24 cellular contexts compared by ENCODE assay signal in the genomic region with DNA sequence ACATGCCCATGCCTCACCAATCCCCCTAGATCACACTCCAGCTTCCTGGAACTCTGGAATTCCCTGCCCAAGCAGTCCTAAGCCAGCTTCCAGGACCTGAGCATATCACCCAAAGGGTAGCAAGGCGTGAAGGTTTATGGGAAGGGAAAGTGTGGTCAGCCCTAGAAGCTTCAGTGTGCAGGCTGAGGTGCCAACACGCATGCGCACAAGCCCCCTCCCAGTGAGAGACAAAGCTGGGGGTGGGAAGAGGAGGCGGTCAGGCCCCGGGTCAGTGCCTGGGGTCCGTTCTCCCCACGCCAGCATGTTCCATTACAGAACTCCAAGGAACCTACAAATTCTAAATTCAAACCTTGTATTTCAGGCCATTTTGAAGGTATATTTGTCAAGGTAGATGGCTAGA.
A peak's percentile ranks its signal among the peaks of the same experiment; 100 is the strongest.
DNase-seq lines count a peak whose midpoint lies in the region; ATAC-seq, FAIRE-seq and TF ChIP-seq lines count a peak whose summit lies in the region.
"Had no signal": no experiment of that assay in that cellular context is flagged by ENCODE, and none has a peak within 500 bp of the region (broad histone marks: within the 10 kb centered on the region; RNA-seq: fewer than 3 reads in every experiment).

No MANE protein-coding gene starts in this region.

- ATAC-seq in K562 = no peak
- ATAC-seq: GM12878 had no signal

- no peak for TF ChIP-seq EP300 in K562 (IDR thresholded peaks at IDR 0.05; ENCODE audit: low read length)

- H3K9ac ChIP-seq in K562 (ENCODE audit: insufficient read depth in 1 of 2, low read depth in 2 of 2, low read length in 2 of 2) = no peak overlapping the region
- no peak overlapping the region for H3K9ac ChIP-seq in mesendoderm (ENCODE audit: low read length)
- H3K9ac ChIP-seq: BLaER1 had no signal

- peak in 2 of 4 experiments; percentile 43 to 44 for DNase-seq in K562 (ENCODE audit: extremely low read depth in 1 of 4, low spot score in 3 of 4)
- DNase-seq in islet precursor cell = peak; percentile 41
- peak; percentile 37 for DNase-seq in testis
- DNase-seq in mesendoderm = no peak
- DNase-seq in head of caudate nucleus = no peak
- DNase-seq: 8988T; ACHN; BE2C; C1 segment of cervical spinal cord; CD4-positive, alpha-beta memory T cell; CD4-positive, CD25-positive, alpha-beta regulatory T cell; CD8-positive, alpha-beta memory T cell; COR-L47; DMS 273 treated with DMSO at 0.1 percent for 48 hours; DMS153; DMS53; DMS79; DND-41; EL; GDM1 had no signal

- H3K23ac ChIP-seq in mesendoderm (ENCODE audit: low read length) = no peak overlapping the region

- no peak for FAIRE-seq in K562 (lab: Jason Lieb, UNC)
- FAIRE-seq: A204.1, GM12878, GM19239 had no signal

- no peak overlapping the region for H3K18ac ChIP-seq in mesendoderm (ENCODE audit: low read length)

- H4K5ac ChIP-seq in mesendoderm (ENCODE audit: low read length) = no peak overlapping the region

- H3K27me3 ChIP-seq in K562 (ENCODE audit: control insufficient read depth in 2 of 2, insufficient read depth in 2 of 2, low read length in 2 of 2) (peaks cover 22 to 52% of the 10 kb centered on the region in 2 experiments), testis (no peaks in the 10 kb centered on the region), mesendoderm (ENCODE audit: insufficient read depth, low read length, poor library complexity) (no peaks in the 10 kb centered on the region)
- H3K27me3 ChIP-seq: BE2C, BLaER1 had no signal

- no peak overlapping the region for H2AFZ ChIP-seq in K562 (ENCODE audit: low read depth, low read length)

- in situ Hi-C loops in K562 (cut with MboI) = no loop called here

- no peak overlapping the region for H2BK120ac ChIP-seq in mesendoderm (ENCODE audit: low read depth, low read length)

- H3K36me3 ChIP-seq in K562 (ENCODE audit: control insufficient read depth, insufficient read depth, low read length) (no peaks in the 10 kb centered on the region), testis (ENCODE audit: low read depth, missing control alignments) (no peaks in the 10 kb centered on the region), mesendoderm (ENCODE audit: control insufficient read depth, insufficient read depth, low read length) (no peaks in the 10 kb centered on the region)
- H3K36me3 ChIP-seq: BE2C, BLaER1 had no signal

- POLR2A ChIA-PET in K562 (lab: Yijun Ruan, JAX) = no interaction called here

- H2AK5ac ChIP-seq in mesendoderm (ENCODE audit: low read length) = no peak overlapping the region

- H4K20me1 ChIP-seq in K562 (replicated peaks; ENCODE audit: control insufficient read depth, insufficient read depth, low read length) = no peaks in the 10 kb centered on the region
- H4K20me1 ChIP-seq: BLaER1 had no signal

- no peaks in the 10 kb centered on the region for H3K9me1 ChIP-seq in K562 (ENCODE audit: control insufficient read depth, insufficient read depth, low read length)

- no peak overlapping the region for H3K56ac ChIP-seq in mesendoderm (ENCODE audit: low read length)

- H2BK15ac ChIP-seq in mesendoderm (replicated peaks; ENCODE audit: low read depth) = no peak overlapping the region

- WGBS in K562 (ENCODE audit: insufficient coverage, low coverage, missing lambda C conversion rate) = 1% methylated on average over 7 of the region's 7 CpGs
- WGBS in testis, 2 donors = 62 to 82% methylated on average over 7 of the region's 7 CpGs
- WGBS in mesendoderm (ENCODE audit: extremely low coverage, insufficient coverage, low lambda C conversion rate) = no CpG with 5 or more reads among the region's 7 CpGs

- H3K4ac ChIP-seq in mesendoderm (ENCODE audit: low read depth, low read length) = no peak overlapping the region

- H3K79me2 ChIP-seq in K562 (ENCODE audit: control insufficient read depth, insufficient read depth, low read length) (no peaks in the 10 kb centered on the region), mesendoderm (ENCODE audit: control insufficient read depth, insufficient read depth, low read length) (no peaks in the 10 kb centered on the region)

- H3K4me2 ChIP-seq in K562 (ENCODE audit: insufficient read depth, low read length) (no peak overlapping the region), mesendoderm (ENCODE audit: low read length) (no peak overlapping the region)
- H3K4me2 ChIP-seq: BLaER1 had no signal

- intact Hi-C loops in K562 (cut with micrococcal nuclease) = loop anchor here (5.0 kb wide), 1 partner anchor 220 kb away; no protein-coding TSS in a partner anchor
- intact Hi-C loops in testis (cut with DNase I; ENCODE audit: low total_unique reads) = no loop called here
- intact Hi-C loops in head of caudate nucleus (cut with DNase I) = no loop called here

- CTCF ChIA-PET in K562 (lab: Yijun Ruan, JAX; ENCODE audit: low intra/inter-chr PET ratio) = no interaction called here

- no peak overlapping the region for H4K8ac ChIP-seq in mesendoderm (ENCODE audit: low read depth, low read length)

- no peak for TF ChIP-seq RAD21 in K562 (CRISPR knock-in tag; conservative IDR thresholded peaks at IDR 0.05 in 1 of 2, IDR thresholded peaks at IDR 0.05 in 1 of 2)

- peaks cover 0 to 2% of the 10 kb centered on the region in 2 experiments; a peak in 1 of 5 replicates for H3K4me1 ChIP-seq in K562 (replicated peaks in 1 of 2; ENCODE audit: control insufficient read depth in 2 of 2, insufficient read depth in 2 of 2, low read length in 2 of 2)
- H3K4me1 ChIP-seq in testis = no peaks in the 10 kb centered on the region
- no peaks in the 10 kb centered on the region for H3K4me1 ChIP-seq in mesendoderm (ENCODE audit: control insufficient read depth, low read depth, low read length)
- H3K4me1 ChIP-seq: BE2C had no signal

- H3K9me3 ChIP-seq in K562 (replicated peaks; ENCODE audit: control insufficient read depth, insufficient read depth, low read depth, low read length) (no peaks in the 10 kb centered on the region), testis (no peaks in the 10 kb centered on the region)
- H3K9me3 ChIP-seq: BE2C, BLaER1 had no signal

- no peak overlapping the region for H2BK5ac ChIP-seq in mesendoderm (ENCODE audit: low read length)

- TF ChIP-seq CTCF in K562 (IDR thresholded peaks at IDR 0.05 in 2 of 3, conservative IDR thresholded peaks at IDR 0.05 in 1 of 3; ENCODE audit: insufficient read depth in 2 of 3, low read depth in 1 of 3, low read length in 3 of 3) (no peak), testis (IDR thresholded peaks at IDR 0.05) (no peak)

- TF ChIP-seq POLR2A in K562 (conservative IDR thresholded peaks at IDR 0.05) = no peak
- TF ChIP-seq POLR2A in testis (IDR thresholded peaks at IDR 0.05) = no peak

- no peaks in the 10 kb centered on the region for H3K79me1 ChIP-seq in mesendoderm (ENCODE audit: low read length)

- H3K4me3 ChIP-seq in K562 (no peak overlapping the region), testis (peak overlapping the region; percentile 9 to 31), mesendoderm (ENCODE audit: low read length) (no peak overlapping the region)
- H3K4me3 ChIP-seq: BLaER1, GM12878 had no signal

- H3K27ac ChIP-seq in K562 (ENCODE audit: extremely low read depth, low read depth, low read length) (no peak overlapping the region), testis (no peak overlapping the region), mesendoderm (ENCODE audit: low read depth, low read length) (no peak overlapping the region)
- H3K27ac ChIP-seq: BLaER1 had no signal

- BruUV-seq in K562 (replicated peaks; lab: Mats Ljungman, UMichigan) = no TSS peak

TF ChIP-seq in K562, 482 proteins besides CTCF, POLR2A, EP300 and RAD21:
- TF ChIP-seq NRF1 (conservative IDR thresholded peaks at IDR 0.05 in 1 of 2, IDR thresholded peaks at IDR 0.05 in 1 of 2) = peak; percentile 73 to 81
- TF ChIP-seq, protein P1, sequence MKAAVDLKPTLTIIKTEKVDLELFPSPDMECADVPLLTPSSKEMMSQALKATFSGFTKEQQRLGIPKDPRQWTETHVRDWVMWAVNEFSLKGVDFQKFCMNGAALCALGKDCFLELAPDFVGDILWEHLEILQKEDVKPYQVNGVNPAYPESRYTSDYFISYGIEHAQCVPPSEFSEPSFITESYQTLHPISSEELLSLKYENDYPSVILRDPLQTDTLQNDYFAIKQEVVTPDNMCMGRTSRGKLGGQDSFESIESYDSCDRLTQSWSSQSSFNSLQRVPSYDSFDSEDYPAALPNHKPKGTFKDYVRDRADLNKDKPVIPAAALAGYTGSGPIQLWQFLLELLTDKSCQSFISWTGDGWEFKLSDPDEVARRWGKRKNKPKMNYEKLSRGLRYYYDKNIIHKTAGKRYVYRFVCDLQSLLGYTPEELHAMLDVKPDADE (conservative IDR thresholded peaks at IDR 0.05; ENCODE audit: control insufficient read depth, low read depth, low read length) = no peak

Comparison
In these comparisons a context has a peak if more than half of its experiments do, and no peak if none do; other contexts are left out.
1. DNase-seq: peak in islet precursor cell (single experiment) and testis (single experiment); none in mesendoderm (single experiment) and head of caudate nucleus (0 of 42).
2. H3K4me3 ChIP-seq: peak in testis (2 of 2); none in K562 (single experiment) and mesendoderm (single experiment).